In genomic region chr2:75560768-75561565, GRCh38 we compare ENCODE assay signal across 8 cellular contexts. TPM values are rescaled to one million over a fixed set of nuclear protein-coding genes. Genes with fewer than 3 reads are reported as not detected.
DNase-seq lines count a peak whose midpoint lies in the region; ATAC-seq, FAIRE-seq and TF ChIP-seq lines count a peak whose summit lies in the region.

EVA1A (minus strand) TSS chr2:75560939; CDS start chr2:75518140, 42,799 bp downstream.

- H3K4me1 ChIP-seq in KMS-11 (ENCODE audit: low read depth, poor library complexity, severe bottlenecking) = peaks cover 11% of the 10 kb centered on the region
- H3K4me1 ChIP-seq in left ventricle myocardium inferior = peaks cover 22% of the 10 kb centered on the region

- H3K4me3 ChIP-seq in KMS-11 (IDR thresholded peaks at IDR 0.05; ENCODE audit: insufficient read depth, low read depth, low read length) = no peak within 1 kb of the TSS
- peak within 1 kb of the TSS; percentile 74 for H3K4me3 ChIP-seq in left ventricle myocardium inferior

- no peaks in the 10 kb centered on the region for H3K36me3 Mint-ChIP-seq in activated naive CD8-positive, alpha-beta T cell

- H3K9ac ChIP-seq in KMS-11 = peak within 1 kb of the TSS; percentile 68

- DNase-seq in activated T-cell treated with anti-CD3 and anti-CD28 coated beads for 48 hours (ENCODE audit: low read depth) (peak; percentile 12), left ventricle myocardium inferior (peak; percentile 24), retina (peak; percentile 66), D721Med (ENCODE audit: insufficient read length, low spot score) (no peak)
- DNase-seq in activated T-cell treated with anti-CD3 and anti-CD28 coated beads, Interleukin-2, amount 50 U/mL, for 1 hour = no peak

- no peaks in the 10 kb centered on the region for H3K79me2 ChIP-seq in KMS-11 (ENCODE audit: insufficient read depth, low read depth)

- no peaks in the 10 kb centered on the region for H4K20me1 ChIP-seq in KMS-11 (ENCODE audit: insufficient read depth)

- H3K27me3 ChIP-seq in KMS-11 (ENCODE audit: insufficient read depth, low read depth) = no peaks in the 10 kb centered on the region
- peaks cover 73% of the 10 kb centered on the region for H3K27me3 ChIP-seq in left ventricle myocardium inferior (ENCODE audit: low read depth)

- no peak within 1 kb of the TSS for H3K27ac Mint-ChIP-seq in activated naive CD8-positive, alpha-beta T cell

- no peaks in the 10 kb centered on the region for H3K9me3 ChIP-seq in left ventricle myocardium inferior (replicated peaks)

- H3K4me2 ChIP-seq in KMS-11 = peak within 1 kb of the TSS; percentile 83

- intact Hi-C loops in left ventricle myocardium inferior (cut with micrococcal nuclease) = no loop called here

- H3K36me3 ChIP-seq in KMS-11 (ENCODE audit: insufficient read depth) = no peaks in the 10 kb centered on the region
- no peaks in the 10 kb centered on the region for H3K36me3 ChIP-seq in left ventricle myocardium inferior

- peak within 1 kb of the TSS; percentile 97 for H2AFZ ChIP-seq in KMS-11 (ENCODE audit: low read depth)

- H3K4me3 Mint-ChIP-seq in activated naive CD8-positive, alpha-beta T cell = peak within 1 kb of the TSS; percentile 87

- peaks cover 19% of the 10 kb centered on the region for H3K4me1 Mint-ChIP-seq in activated naive CD8-positive, alpha-beta T cell (ENCODE audit: low read depth)

- no peaks in the 10 kb centered on the region for H3K9me3 Mint-ChIP-seq in activated naive CD8-positive, alpha-beta T cell (ENCODE audit: low read depth)

- H3K27me3 Mint-ChIP-seq in activated naive CD8-positive, alpha-beta T cell = peaks cover 22% of the 10 kb centered on the region

- peak within 1 kb of the TSS; percentile 19; the same call in 1 of the 2 replicates for H3K27ac ChIP-seq in KMS-11
- H3K27ac ChIP-seq in left ventricle myocardium inferior (replicated peaks) = peak within 1 kb of the TSS; percentile 70

- TF ChIP-seq CTCF in KMS-11 (conservative IDR thresholded peaks at IDR 0.05; ENCODE audit: low read depth, low read length) = no peak
- no peak for TF ChIP-seq CTCF in left ventricle myocardium inferior (IDR thresholded peaks at IDR 0.05; ENCODE audit: borderline replicate concordance)
- TF ChIP-seq CTCF in D721Med (IDR thresholded peaks at IDR 0.05; ENCODE audit: insufficient read depth, missing control alignments) = no peak

- no peak for FAIRE-seq in D721Med (lab: Jason Lieb, UNC)

- no peak for ATAC-seq in HG03108 (IDR thresholded peaks at IDR 0.05; ENCODE audit: unreplicated experiment)

RNA-seq across cellular contexts. Expression of gene EVA1A, which starts in this region (rescaled TPM):
- total RNA-seq in left ventricle myocardium inferior = 0.41 TPM

Comparison
In these comparisons a context has a peak if more than half of its experiments do, and no peak if none do; other contexts are left out.
1. DNase-seq: peak in activated T-cell treated with anti-CD3 and anti-CD28 coated beads for 48 hours (single experiment) and retina (single experiment); none in activated T-cell treated with anti-CD3 and anti-CD28 coated beads, Interleukin-2, amount 50 U/mL, for 1 hour (single experiment) and D721Med (single experiment).
2. Peak in DNase-seq, H3K4me3 ChIP-seq and H3K27ac ChIP-seq in left ventricle myocardium inferior; RNA of the gene not detected or under 1 TPM.